ENCODE assay signal across 8 cellular contexts in the genomic region with DNA sequence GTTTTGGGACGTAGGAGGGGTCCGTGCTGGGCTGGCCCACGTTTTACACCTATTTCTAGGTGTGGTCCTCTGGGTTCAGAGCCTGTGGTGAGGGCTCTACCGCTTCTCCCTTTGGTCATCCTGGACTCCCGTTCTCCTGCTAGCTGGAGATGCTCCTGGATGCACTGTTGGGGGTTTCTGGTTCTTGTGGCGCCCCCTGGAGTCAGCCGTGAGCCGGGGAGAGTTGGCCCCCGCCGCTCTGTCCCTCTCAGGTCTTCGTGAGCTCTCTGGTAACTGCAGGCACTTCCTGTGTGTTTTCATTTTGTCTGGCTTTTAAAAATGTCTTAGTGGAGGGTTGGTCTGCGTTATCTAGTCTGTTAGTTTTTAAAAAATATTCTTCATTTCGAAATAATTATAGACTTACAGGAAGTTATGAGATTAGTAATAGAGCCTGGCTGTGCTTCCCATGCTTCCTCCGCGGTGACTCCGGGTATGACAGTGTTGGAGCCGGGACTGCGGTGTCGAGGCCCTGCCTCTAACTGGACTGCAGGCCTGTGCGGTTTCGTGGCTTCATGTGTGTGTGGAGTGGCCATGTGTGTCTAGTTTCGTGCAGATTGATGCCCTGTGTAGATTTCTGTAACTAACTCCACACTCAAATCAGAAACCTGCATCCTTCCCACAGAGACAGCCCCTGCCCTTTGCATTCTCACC.
DNase-seq lines count a peak whose midpoint lies in the region; ATAC-seq and TF ChIP-seq lines count a peak whose summit lies in the region.

No MANE protein-coding gene starts in this region.

- peak; percentile 48 for TF ChIP-seq RAD21 in IMR-90 (IDR thresholded peaks at IDR 0.05; ENCODE audit: low read length)

- H3K36me3 ChIP-seq in BLaER1 (peaks cover 54% of the 10 kb centered on the region), IMR-90 (ENCODE audit: control insufficient read depth, insufficient read depth, low read length) (peaks cover 11% of the 10 kb centered on the region), mesendoderm (ENCODE audit: control insufficient read depth, insufficient read depth, low read length) (peaks cover 2% of the 10 kb centered on the region)

- CTCF ChIA-PET in IMR-90 (lab: Yijun Ruan, JAX), result interaction anchor here (0.6 kb wide), 1 partner anchor 14 kb away, joined by 3 read pairs; no protein-coding TSS in a partner anchor

- BruUV-seq in IMR-90 (replicated peaks; lab: Mats Ljungman, UMichigan), result no TSS peak

- H3K79me2 ChIP-seq in mesendoderm (ENCODE audit: control insufficient read depth, insufficient read depth, low read length), result no peaks in the 10 kb centered on the region

- H2BK20ac ChIP-seq in IMR-90 (ENCODE audit: low read depth, low read length), result no peak overlapping the region

- H4K8ac ChIP-seq in IMR-90 (ENCODE audit: low read depth in 2 of 2, low read length in 2 of 2), result no peak overlapping the region
- no peak overlapping the region for H4K8ac ChIP-seq in mesendoderm (ENCODE audit: low read depth, low read length)

- H3K56ac ChIP-seq in IMR-90 (ENCODE audit: extremely low read depth, insufficient read depth, low read length) (no peak overlapping the region), mesendoderm (ENCODE audit: low read length) (no peak overlapping the region)

- peaks cover 0 to 3% of the 10 kb centered on the region in 2 experiments; a peak in 1 of 4 replicates for H3K79me1 ChIP-seq in IMR-90 (ENCODE audit: low read depth in 1 of 2, low read length in 2 of 2)
- H3K79me1 ChIP-seq in mesendoderm (ENCODE audit: low read length), result no peaks in the 10 kb centered on the region

- H2AK5ac ChIP-seq in IMR-90 (ENCODE audit: low read depth, low read length), result no peak overlapping the region
- H2AK5ac ChIP-seq in mesendoderm (ENCODE audit: low read length), result no peak overlapping the region

- no peaks in the 10 kb centered on the region; the same call in 1 of the 2 replicates for H3K9me1 ChIP-seq in IMR-90 (ENCODE audit: insufficient read depth, low read length)

- H2AK9ac ChIP-seq in IMR-90 (replicated peaks; ENCODE audit: low read depth, low read length, poor library complexity), result no peak overlapping the region

- DNase-seq in IMR-90, result peak; percentile 23
- DNase-seq in activated naive CD4-positive, alpha-beta T cell treated with anti-CD3 and anti-CD28 coated beads, Interleukin-2, amount 50 U/mL, for 16 hours, result peak; percentile 32
- peak; percentile 59 for DNase-seq in mesendoderm

- H3K27ac ChIP-seq in BLaER1, result peak overlapping the region; percentile 23; the same call in 1 of the 2 replicates
- H3K27ac ChIP-seq in IMR-90 (ENCODE audit: insufficient read depth, low read length), result no peak overlapping the region
- no peak overlapping the region for H3K27ac ChIP-seq in mesendoderm (ENCODE audit: low read depth, low read length)

- H3K4me3 ChIP-seq in BLaER1, result no peak overlapping the region
- no peak overlapping the region for H3K4me3 ChIP-seq in IMR-90 (ENCODE audit: insufficient read depth, low read depth, low read length)
- no peak overlapping the region for H3K4me3 ChIP-seq in mesendoderm (ENCODE audit: low read length)

- no peak for TF ChIP-seq POLR2A in IMR-90 (IDR thresholded peaks at IDR 0.05; ENCODE audit: low read depth, low read length)

- dilution Hi-C loops in IMR-90 (cut with HindIII; ENCODE audit: low sequenced_read_pairs, unreplicated experiment), result no loop called here

- H3K23ac ChIP-seq in IMR-90 (ENCODE audit: low read depth, low read length), result no peak overlapping the region
- H3K23ac ChIP-seq in mesendoderm (ENCODE audit: low read length), result no peak overlapping the region

- ATAC-seq in IMR-90 (ENCODE audit: low read depth), result no peak; the same call in 1 of the 2 replicates
- ATAC-seq in HG03135 (IDR thresholded peaks at IDR 0.05; ENCODE audit: unreplicated experiment), result no peak
- no peak for ATAC-seq in GM19455 (IDR thresholded peaks at IDR 0.05; ENCODE audit: unreplicated experiment)
- no peak for ATAC-seq in HG02588 (IDR thresholded peaks at IDR 0.05; ENCODE audit: unreplicated experiment)
- ATAC-seq in HG03025 (IDR thresholded peaks at IDR 0.05; ENCODE audit: low FRiP score, unreplicated experiment), result no peak

- H4K20me1 ChIP-seq in BLaER1, result peaks cover 65% of the 10 kb centered on the region
- peaks cover 3% of the 10 kb centered on the region; the same call in 1 of the 2 replicates for H4K20me1 ChIP-seq in IMR-90 (ENCODE audit: insufficient read depth, low read length)

- no peak overlapping the region for H2BK5ac ChIP-seq in IMR-90 (ENCODE audit: low read depth, low read length, poor library complexity, severe bottlenecking)
- H2BK5ac ChIP-seq in mesendoderm (ENCODE audit: low read length), result no peak overlapping the region

- H3K4me2 ChIP-seq in BLaER1, result peak overlapping the region; percentile 99
- no peak overlapping the region for H3K4me2 ChIP-seq in IMR-90 (ENCODE audit: low read depth, low read length)
- no peak overlapping the region for H3K4me2 ChIP-seq in mesendoderm (ENCODE audit: low read length)

- H3K18ac ChIP-seq in IMR-90 (ENCODE audit: low read depth, low read length), result no peak overlapping the region
- H3K18ac ChIP-seq in mesendoderm (ENCODE audit: low read length), result no peak overlapping the region

- H3K27me3 ChIP-seq in BLaER1 (no peaks in the 10 kb centered on the region), IMR-90 (ENCODE audit: control insufficient read depth, insufficient read depth, low read length) (no peaks in the 10 kb centered on the region), mesendoderm (ENCODE audit: insufficient read depth, low read length, poor library complexity) (no peaks in the 10 kb centered on the region)

- POLR2A ChIA-PET in IMR-90 (lab: Charles Lee; ENCODE audit: unreplicated experiment), result no interaction called here

- H3K4ac ChIP-seq in IMR-90 (ENCODE audit: low read depth, low read length) (no peak overlapping the region), mesendoderm (ENCODE audit: low read depth, low read length) (no peak overlapping the region)

- no peak overlapping the region for H2BK15ac ChIP-seq in IMR-90 (ENCODE audit: low read depth, low read length)
- no peak overlapping the region for H2BK15ac ChIP-seq in mesendoderm (replicated peaks; ENCODE audit: low read depth)

- 100% methylated on average over 3 of the region's 22 CpGs; no CpG with 5 or more reads in 1 of the 2 experiments for WGBS in IMR-90 (ENCODE audit: extremely low coverage in 2 of 2, insufficient read length in 1 of 2), 2 experiments
- WGBS in mesendoderm (ENCODE audit: extremely low coverage, insufficient coverage, low lambda C conversion rate), result no CpG with 5 or more reads among the region's 22 CpGs

- H4K91ac ChIP-seq in IMR-90 (ENCODE audit: insufficient read depth, low read depth, low read length), result no peak overlapping the region

- intact Hi-C loops in IMR-90 (cut with micrococcal nuclease), result loop anchor here (2.0 kb wide), 1 partner anchor 137 kb away; no protein-coding TSS in a partner anchor

- H4K5ac ChIP-seq in IMR-90 (ENCODE audit: low read depth, low read length) (no peak overlapping the region), mesendoderm (ENCODE audit: low read length) (no peak overlapping the region)

- peaks cover 72% of the 10 kb centered on the region for H3K4me1 ChIP-seq in BLaER1
- H3K4me1 ChIP-seq in IMR-90 (ENCODE audit: control insufficient read depth, insufficient read depth, low read length), result no peaks in the 10 kb centered on the region
- H3K4me1 ChIP-seq in mesendoderm (ENCODE audit: control insufficient read depth, low read depth, low read length), result no peaks in the 10 kb centered on the region

- H3K9ac ChIP-seq in BLaER1 (peak overlapping the region; percentile 50; the same call in 1 of the 2 replicates), IMR-90 (ENCODE audit: low read depth, low read length) (no peak overlapping the region), mesendoderm (ENCODE audit: low read length) (no peak overlapping the region)

- no peaks in the 10 kb centered on the region for H3K9me3 ChIP-seq in BLaER1
- no peaks in the 10 kb centered on the region for H3K9me3 ChIP-seq in IMR-90 (ENCODE audit: control insufficient read depth, insufficient read depth, low read length)

- TF ChIP-seq CTCF in IMR-90 (conservative IDR thresholded peaks at IDR 0.05; ENCODE audit: low read depth, low read length), result peak; percentile 36; the same call in 1 of the 2 replicates

- H2AFZ ChIP-seq in IMR-90 (replicated peaks; ENCODE audit: low read length, poor library complexity), result no peak overlapping the region

- no peak overlapping the region for H2BK120ac ChIP-seq in IMR-90 (ENCODE audit: low read depth, low read length)
- H2BK120ac ChIP-seq in mesendoderm (ENCODE audit: low read depth, low read length), result no peak overlapping the region

- H3K14ac ChIP-seq in IMR-90 (replicated peaks; ENCODE audit: low read depth, low read length), result peak overlapping the region; percentile 47; the same call in 1 of the 2 replicates

- in situ Hi-C loops in IMR-90 (cut with MboI; ENCODE audit: low sequenced_read_pairs), result no loop called here

TF ChIP-seq in IMR-90, 13 proteins besides CTCF, POLR2A, EP300 and RAD21:
- TF ChIP-seq RFX5 (IDR thresholded peaks at IDR 0.05; ENCODE audit: low read depth, low read length) (no peak), SMC3 (IDR thresholded peaks at IDR 0.05; ENCODE audit: low read depth, low read length) (peak; percentile 19; the same call in 1 of the 2 replicates)
